15 cellular contexts compared by ENCODE assay signal in the genomic region with DNA sequence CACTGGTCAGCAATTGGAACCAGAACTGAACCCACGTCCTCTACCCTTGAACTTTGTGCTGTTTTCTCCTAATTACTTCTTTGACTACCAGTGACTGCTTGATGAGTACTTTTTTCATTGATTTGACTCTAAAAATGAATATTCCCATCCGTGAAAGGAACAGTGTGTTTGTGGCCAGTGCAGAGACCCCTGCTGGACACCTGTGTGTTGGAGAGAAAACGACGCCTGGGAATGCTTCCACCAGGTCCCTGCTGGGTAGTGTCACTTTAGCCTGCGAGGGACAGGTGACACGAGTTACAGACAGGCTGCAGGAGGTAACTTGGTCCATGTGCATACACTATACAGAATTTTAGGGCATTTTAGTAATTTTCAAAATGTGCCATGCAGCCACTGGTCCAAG. TPM values are rescaled to one million over a fixed set of nuclear protein-coding genes. Genes with fewer than 3 reads are reported as not detected.
DNase-seq lines count a peak whose midpoint lies in the region; ATAC-seq and TF ChIP-seq lines count a peak whose summit lies in the region.
"Had no signal": no experiment of that assay in that cellular context is flagged by ENCODE, and none has a peak within 500 bp of the region (broad histone marks: within the 10 kb centered on the region; RNA-seq: fewer than 3 reads in every experiment).

No MANE protein-coding gene starts in this region.

- H3K9me3 ChIP-seq in Loucy (ENCODE audit: insufficient read depth, low read depth, low read length) (no peaks in the 10 kb centered on the region), colonic mucosa (no peaks in the 10 kb centered on the region), Karpas-422 (ENCODE audit: low read length) (no peaks in the 10 kb centered on the region)
- H3K9me3 ChIP-seq: esophagus squamous epithelium, HAP-1 had no signal

- H3K79me2 ChIP-seq in Loucy (ENCODE audit: insufficient read depth, low read length) = no peaks in the 10 kb centered on the region
- no peaks in the 10 kb centered on the region for H3K79me2 ChIP-seq in Karpas-422 (ENCODE audit: low read length)

- intact Hi-C loops in colonic mucosa (cut with DNase I) = no loop called here

- no peaks in the 10 kb centered on the region for H3K4me1 ChIP-seq in Loucy (ENCODE audit: insufficient read depth, low read length, poor library complexity, severe bottlenecking)
- no peaks in the 10 kb centered on the region for H3K4me1 ChIP-seq in colonic mucosa
- H3K4me1 ChIP-seq in Karpas-422 (ENCODE audit: low read length) = no peaks in the 10 kb centered on the region; the same call in 1 of the 2 replicates
- H3K4me1 ChIP-seq: esophagus squamous epithelium, HAP-1 had no signal

- H3K4me3 ChIP-seq in Loucy (ENCODE audit: low read length, poor library complexity, severe bottlenecking) (no peak overlapping the region), colonic mucosa (no peak overlapping the region), Karpas-422 (ENCODE audit: low read length) (no peak overlapping the region)
- H3K4me3 ChIP-seq: esophagus squamous epithelium, HAP-1 had no signal

- H3K36me3 ChIP-seq in Loucy (ENCODE audit: insufficient read depth, low read length) (no peaks in the 10 kb centered on the region), colonic mucosa (no peaks in the 10 kb centered on the region), Karpas-422 (ENCODE audit: insufficient read depth, low read length) (no peaks in the 10 kb centered on the region)
- H3K36me3 ChIP-seq: esophagus squamous epithelium, HAP-1 had no signal

- ATAC-seq in HG03108 (IDR thresholded peaks at IDR 0.05; ENCODE audit: unreplicated experiment) (no peak), HG02642 (IDR thresholded peaks at IDR 0.05; ENCODE audit: poor library complexity, unreplicated experiment) (no peak)
- ATAC-seq: stimulated activated memory B cell treated with anti-CD40 and anti-IgM and Interleukin-4, amounts not matched to agents 10 μg/mL and 1 μg/mL and 100 μg/mL, for 72 hours had no signal

- H3K4me2 ChIP-seq in Loucy (ENCODE audit: low read depth, low read length, poor library complexity, severe bottlenecking) (no peak overlapping the region), Karpas-422 (ENCODE audit: low read depth, low read length, poor library complexity, severe bottlenecking) (no peak overlapping the region)

- peak; percentile 63 for TF ChIP-seq CTCF in C4-2B (conservative IDR thresholded peaks at IDR 0.05)
- peak; percentile 59 for TF ChIP-seq CTCF in Loucy (conservative IDR thresholded peaks at IDR 0.05; ENCODE audit: low read length)
- TF ChIP-seq CTCF in colonic mucosa (IDR thresholded peaks at IDR 0.05) = peak; percentile 14

- no peaks in the 10 kb centered on the region for H4K20me1 ChIP-seq in Loucy (ENCODE audit: insufficient read depth, low read length, poor library complexity, severe bottlenecking)
- no peaks in the 10 kb centered on the region for H4K20me1 ChIP-seq in Karpas-422 (ENCODE audit: insufficient read depth, low read depth, low read length)

- no peak for DNase-seq in colonic mucosa
- DNase-seq in lung microvascular endothelial cell (ENCODE audit: low read depth in 2 of 2) = peak; percentile 32 to 42
- DNase-seq in pons (ENCODE audit: low spot score) = no peak
- no peak for DNase-seq in Karpas-422
- DNase-seq: activated CD4-positive, alpha-beta T cell treated with anti-CD3 and anti-CD28 coated beads, Interleukin-2, amount 50 U/mL, for 4 hours; activated naive CD4-positive, alpha-beta T cell treated with anti-CD3 and anti-CD28 coated beads, Interleukin-2, amount 10 ng/mL, durations not matched to agents 7 days and 5 days; DMS79; esophagus squamous epithelium; NCI-H2029 had no signal

- H3F3A ChIP-seq in Loucy (ENCODE audit: low read depth) = no peaks in the 10 kb centered on the region

- H2AFZ ChIP-seq in Loucy (ENCODE audit: low read length) (no peak overlapping the region), Karpas-422 (ENCODE audit: low read length) (no peak overlapping the region)

- H3K9me2 ChIP-seq in Loucy (replicated peaks; ENCODE audit: low read depth, low read length) (no peaks in the 10 kb centered on the region), Karpas-422 (replicated peaks; ENCODE audit: insufficient read depth, low read length) (no peaks in the 10 kb centered on the region)

- H3K27me3 ChIP-seq in Loucy (ENCODE audit: insufficient read depth, low read length, poor library complexity, severe bottlenecking) (no peaks in the 10 kb centered on the region), colonic mucosa (no peaks in the 10 kb centered on the region), Karpas-422 (ENCODE audit: low read length) (no peaks in the 10 kb centered on the region)

- H3K27ac ChIP-seq in C4-2B (no peak overlapping the region), colonic mucosa (no peak overlapping the region), Karpas-422 (ENCODE audit: low read length) (no peak overlapping the region)
- H3K27ac ChIP-seq: esophagus squamous epithelium had no signal

- H3K9ac ChIP-seq in Loucy (ENCODE audit: low read depth, low read length, poor library complexity, severe bottlenecking) = no peak overlapping the region
- no peak overlapping the region for H3K9ac ChIP-seq in colonic mucosa (ENCODE audit: low read depth in 2 of 2, low read length in 2 of 2)
- no peak overlapping the region for H3K9ac ChIP-seq in Karpas-422 (ENCODE audit: low read length)

RNA-seq across cellular contexts. Expression of a gene that starts 6.8 kb away (rescaled TPM):
- not detected for total RNA-seq in colonic mucosa
- not detected in 2 replicates for total RNA-seq in lung microvascular endothelial cell
- total RNA-seq in Karpas-422 (2014; rRNA removed; shearing (Covaris generic); ENCODE audit: low replicate concordance) = not detected in 2 replicates
- total RNA-seq: esophagus squamous epithelium had no signal

RNA-seq across cellular contexts. Expression of a gene that starts 43.7 kb away (rescaled TPM):
- total RNA-seq in colonic mucosa (10 to 100 TPM; 11.0 to 11.7 TPM), lung microvascular endothelial cell (15.9 and 24.6 TPM in 2 replicates)
- 0.52 TPM in 1 of 2 replicates, not detected in the other for total RNA-seq in Karpas-422 (2014; rRNA removed; shearing (Covaris generic); ENCODE audit: low replicate concordance)

Comparison
In these comparisons a context has a peak if more than half of its experiments do, and no peak if none do; other contexts are left out.
1. DNase-seq: peak in lung microvascular endothelial cell (2 of 2); none in colonic mucosa (single experiment), pons (single experiment) and Karpas-422 (single experiment).
2. Peak in every context shown above with its lines, with median percentiles within 50 percentile points of each other: CTCF ChIP-seq.